Comparison of ENCODE assay signal across 11 cellular contexts in the genomic region with DNA sequence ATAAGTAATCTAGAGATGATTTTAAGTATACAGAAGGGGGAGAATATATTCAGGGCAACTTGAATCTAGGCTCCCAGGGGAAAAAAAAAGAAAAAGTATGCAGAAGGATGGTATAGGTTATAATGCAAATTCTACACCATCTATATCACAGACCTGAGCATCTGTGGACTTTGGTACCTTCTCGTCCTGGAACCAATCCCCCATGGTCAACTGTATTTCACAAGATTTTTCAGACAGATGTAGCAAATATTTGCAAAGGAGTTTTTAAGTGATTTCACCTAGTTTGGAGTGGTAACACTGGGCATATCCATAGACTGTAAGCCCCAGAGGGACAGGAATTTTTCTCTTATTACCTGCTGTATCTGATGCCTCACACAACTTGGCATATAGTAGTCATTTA.
"Had no signal": no experiment of that assay in that cellular context is flagged by ENCODE, and none has a peak within 500 bp of the region (broad histone marks: within the 10 kb centered on the region; RNA-seq: fewer than 3 reads in every experiment).

No MANE protein-coding gene starts in this region.

- H3K4me3 ChIP-seq: GM23248, GM23338, HAP-1 had no signal

- H3K36me3 ChIP-seq: HAP-1 had no signal

- H3K9me3 ChIP-seq: HAP-1 had no signal

- H3K9ac ChIP-seq: GM23248 had no signal

- H2AFZ ChIP-seq: GM23248 had no signal

- DNase-seq: GM23248, GOT3, H7, H9, HCEC 1CT, HFFc6 had no signal

- H3K4me2 ChIP-seq: GM23338 had no signal

- H3K4me1 ChIP-seq: HAP-1 had no signal

- FAIRE-seq: H1, H54 had no signal

- ATAC-seq: GM23338, HCT116 had no signal

- H3K27ac ChIP-seq: GM23248 had no signal
